In the genomic region with DNA sequence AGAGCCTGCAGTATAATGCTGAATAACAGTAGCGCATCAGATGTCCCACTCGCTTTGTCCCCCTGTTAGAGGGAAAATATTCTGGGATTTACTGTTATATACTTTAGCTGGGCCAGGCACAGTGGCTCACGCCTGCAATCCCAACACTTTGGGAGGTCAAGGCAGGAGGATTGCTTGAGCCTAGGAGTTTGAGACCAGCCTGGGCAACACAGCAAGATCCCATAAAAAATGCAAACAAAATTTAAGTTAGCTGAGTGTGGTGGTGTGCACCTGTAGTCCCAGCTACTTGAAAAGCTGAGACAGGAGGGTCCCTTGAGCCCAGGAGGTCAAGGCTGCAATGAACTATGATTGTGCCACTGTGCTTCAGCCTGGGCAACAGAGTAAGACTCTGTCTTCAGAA, we compare ENCODE assay signal across 4 cellular contexts. TPM values are rescaled to one million over a fixed set of nuclear protein-coding genes. Genes with fewer than 3 reads are reported as not detected.
"Had no signal": no experiment of that assay in that cellular context is flagged by ENCODE, and none has a peak within 500 bp of the region (broad histone marks: within the 10 kb centered on the region; RNA-seq: fewer than 3 reads in every experiment).

No MANE protein-coding gene starts in this region.

RNA-seq across cellular contexts. Expression of a gene that starts 22.3 kb away (rescaled TPM):
- total RNA-seq: LHCN-M2, M059J, MCF 10A, NCI-H460 had no signal
